ENCODE assay signal across 12 cellular contexts in genomic region chr2:171513719-171514160, GRCh38. TPM values are rescaled to one million over a fixed set of nuclear protein-coding genes. Genes with fewer than 3 reads are reported as not detected.
A peak's percentile ranks its signal among the peaks of the same experiment; 100 is the strongest.
DNase-seq lines count a peak whose midpoint lies in the region; ATAC-seq and TF ChIP-seq lines count a peak whose summit lies in the region.
"Had no signal": no experiment of that assay in that cellular context is flagged by ENCODE, and none has a peak within 500 bp of the region (broad histone marks: within the 10 kb centered on the region; RNA-seq: fewer than 3 reads in every experiment).

No MANE protein-coding gene starts in this region.

- no peaks in the 10 kb centered on the region for H3K9me3 Mint-ChIP-seq in activated CD4-positive, alpha-beta T cell treated with anti-CD3 and anti-CD28 coated beads, Interleukin-2, amount 10 ng/mL, durations not matched to agents 7 days and 5 days
- peaks cover 0 to 1% (median 0%) of the 10 kb centered on the region in 6 donors for H3K9me3 Mint-ChIP-seq in immature natural killer cell
- no peaks in the 10 kb centered on the region for H3K9me3 Mint-ChIP-seq in osteocyte (ENCODE audit: unreplicated experiment)

- H3K27ac Mint-ChIP-seq in activated CD4-positive, alpha-beta T cell treated with anti-CD3 and anti-CD28 coated beads, Interleukin-2, amount 10 ng/mL, durations not matched to agents 7 days and 5 days: no peak overlapping the region
- H3K27ac Mint-ChIP-seq in immature natural killer cell (peak overlapping the region in 1 of 6 donors; percentile 54), osteocyte (ENCODE audit: unreplicated experiment) (no peak overlapping the region)

- no peak overlapping the region for H3K4me3 Mint-ChIP-seq in activated CD4-positive, alpha-beta T cell treated with anti-CD3 and anti-CD28 coated beads, Interleukin-2, amount 10 ng/mL, durations not matched to agents 7 days and 5 days
- H3K4me3 Mint-ChIP-seq in immature natural killer cell (no peak overlapping the region), osteocyte (ENCODE audit: unreplicated experiment) (no peak overlapping the region)
- H3K4me3 Mint-ChIP-seq: CD14-positive monocyte had no signal

- no peak overlapping the region for H3K4me3 ChIP-seq in GM12865 (ENCODE audit: low read depth, low read length)

- H3K27me3 Mint-ChIP-seq in activated CD4-positive, alpha-beta T cell treated with anti-CD3 and anti-CD28 coated beads, Interleukin-2, amount 10 ng/mL, durations not matched to agents 7 days and 5 days: peaks cover 4% of the 10 kb centered on the region
- H3K27me3 Mint-ChIP-seq in immature natural killer cell (ENCODE audit: low read depth in 3 of 3) (peaks cover 2 to 4% (median 3%) of the 10 kb centered on the region in 3 donors), osteocyte (ENCODE audit: unreplicated experiment) (no peaks in the 10 kb centered on the region)

- CTCF ChIA-PET in activated CD4-positive, alpha-beta T cell treated with anti-CD3 and anti-CD28 coated beads, Interleukin-2, amount 10 ng/mL, durations not matched to agents 7 days and 5 days (lab: Charles Lee): no interaction called here

- peak; percentile 59 for ATAC-seq in HG02678 (IDR thresholded peaks at IDR 0.05; ENCODE audit: unreplicated experiment)
- ATAC-seq: HCT116 had no signal

- TF ChIP-seq CTCF in GM12865 (IDR thresholded peaks at IDR 0.05; ENCODE audit: insufficient read depth, low read depth, low read length, missing control alignments) (no peak), osteocyte (IDR thresholded peaks at IDR 0.05) (no peak)

- peaks cover 9% of the 10 kb centered on the region for H3K4me1 Mint-ChIP-seq in activated CD4-positive, alpha-beta T cell treated with anti-CD3 and anti-CD28 coated beads, Interleukin-2, amount 10 ng/mL, durations not matched to agents 7 days and 5 days
- H3K4me1 Mint-ChIP-seq in immature natural killer cell (no peaks in the 10 kb centered on the region), osteocyte (ENCODE audit: unreplicated experiment) (peaks cover 8% of the 10 kb centered on the region)

- DNase-seq in GM12865 (ENCODE audit: low read depth): peak; percentile 66
- peak; percentile 47 for DNase-seq in OCI-M2 (lab: John Stamatoyannopoulos, UW; ENCODE audit: unreplicated experiment)
- DNase-seq in myocyte (ENCODE audit: low read depth): peak; percentile 38
- DNase-seq in activated CD4-positive, alpha-beta T cell treated with anti-CD3 and anti-CD28 coated beads, Interleukin-2, amount 10 ng/mL, durations not matched to agents 7 days and 5 days: no peak
- no peak for DNase-seq in immature natural killer cell
- DNase-seq in osteocyte (ENCODE audit: extremely low spot score, unreplicated experiment): no peak
- no peak for DNase-seq in activated T-cell treated with anti-CD3 and anti-CD28 coated beads, Interleukin-2, amount 50 U/mL, for 1 hour
- DNase-seq: amygdala, cortex of kidney had no signal

- POLR2A ChIA-PET in activated CD4-positive, alpha-beta T cell treated with anti-CD3 and anti-CD28 coated beads, Interleukin-2, amount 10 ng/mL, durations not matched to agents 7 days and 5 days (lab: Charles Lee): no interaction called here

- H3K36me3 Mint-ChIP-seq in activated CD4-positive, alpha-beta T cell treated with anti-CD3 and anti-CD28 coated beads, Interleukin-2, amount 10 ng/mL, durations not matched to agents 7 days and 5 days (ENCODE audit: low read depth): no peaks in the 10 kb centered on the region
- peaks cover under 1 to 8% (median 4%) of the 10 kb centered on the region in 3 donors for H3K36me3 Mint-ChIP-seq in immature natural killer cell
- H3K36me3 Mint-ChIP-seq in osteocyte (ENCODE audit: unreplicated experiment): no peaks in the 10 kb centered on the region
- H3K36me3 Mint-ChIP-seq: CD14-positive monocyte had no signal

RNA-seq across cellular contexts. Expression of gene CYBRD1, which starts 8.5 kb away (rescaled TPM):
- 163 and 175 TPM in 2 replicates for total RNA-seq in myocyte
- polyA plus RNA-seq in myocyte (2012): 199 TPM
- under 1 TPM; 0.31 to 0.45 TPM for total RNA-seq in activated CD4-positive, alpha-beta T cell treated with anti-CD3 and anti-CD28 coated beads, Interleukin-2, amount 10 ng/mL, durations not matched to agents 7 days and 5 days
- polyA plus RNA-seq in immature natural killer cell: 10 to 100 TPM; 17.4 to 32.1 (median 22.3) TPM
- 140 and 148 TPM in 2 replicates for total RNA-seq in osteocyte

Comparison
In these comparisons a context has a peak if more than half of its experiments do, and no peak if none do; other contexts are left out.
1. DNase-seq: peak in GM12865 (single experiment), OCI-M2 (single experiment) and myocyte (single experiment); none in activated CD4-positive, alpha-beta T cell treated with anti-CD3 and anti-CD28 coated beads, Interleukin-2, amount 10 ng/mL, durations not matched to agents 7 days and 5 days (single experiment), immature natural killer cell (0 of 3), osteocyte (single experiment) and activated T-cell treated with anti-CD3 and anti-CD28 coated beads, Interleukin-2, amount 50 U/mL, for 1 hour (single experiment).
2. RNA of gene CYBRD1, which starts 8.5 kb away (total RNA-seq): 163 to 175 TPM in myocyte and 140 to 148 TPM in osteocyte; 0.31 to 0.45 TPM in activated CD4-positive, alpha-beta T cell treated with anti-CD3 and anti-CD28 coated beads, Interleukin-2, amount 10 ng/mL, durations not matched to agents 7 days and 5 days; every median in the first group is over 10 times any median in the second.